Comparison of ENCODE assay signal across 17 cellular contexts in genomic region chr3:71104586-71104985, GRCh38.
DNase-seq lines count a peak whose midpoint lies in the region; ATAC-seq and TF ChIP-seq lines count a peak whose summit lies in the region.
"Had no signal": no experiment of that assay in that cellular context is flagged by ENCODE, and none has a peak within 500 bp of the region (broad histone marks: within the 10 kb centered on the region; RNA-seq: fewer than 3 reads in every experiment).

No MANE protein-coding gene starts in this region.

- H3K4me1 ChIP-seq in CD8-positive, alpha-beta T cell (ENCODE audit: insufficient read depth, low read length), result peaks cover 64% of the 10 kb centered on the region
- H3K4me1 ChIP-seq in SJSA1 (replicated peaks), result peaks cover 75% of the 10 kb centered on the region
- H3K4me1 ChIP-seq in esophagus squamous epithelium, result peaks cover 24 to 81% (median 37%) of the 10 kb centered on the region in 3 donors
- peaks cover 72% of the 10 kb centered on the region for H3K4me1 ChIP-seq in skeletal muscle satellite cell (ENCODE audit: control insufficient read depth, insufficient read depth, low read length)

- DNase-seq in CD8-positive, alpha-beta T cell, result no peak
- no peak for DNase-seq in SJSA1 (ENCODE audit: low read depth in 1 of 2, low spot score in 2 of 2)
- DNase-seq in esophagus squamous epithelium (lab: John Stamatoyannopoulos, UW), result no peak
- DNase-seq in NCI-H69 (lab: John Stamatoyannopoulos, UW), result no peak
- DNase-seq in kidney tubule cell (ENCODE audit: low spot score), result no peak
- no peak for DNase-seq in hypothalamus (lab: John Stamatoyannopoulos, UW)
- DNase-seq: activated effector memory CD4-positive, alpha-beta T cell treated with Interleukin-2 at 50 U/mL for 16 hours; DMS 273 treated with DMSO at 0.1 percent for 48 hours; left cardiac atrium; NCI-H2081 treated with DMSO at 0.1 percent for 48 hours; NCI-H524; SHP77; T-helper 2 cell had no signal

- WGBS in esophagus squamous epithelium, 2 donors, result 55 to 59% methylated on average over 3 of the region's 3 CpGs

- peak overlapping the region; percentile 73 for H3K9ac ChIP-seq in skeletal muscle satellite cell (ENCODE audit: low read depth, low read length)

- ATAC-seq in CD8-positive, alpha-beta T cell, result no peak
- ATAC-seq: GM12878, HCT116, left cardiac atrium had no signal

- H3K27me3 ChIP-seq in CD8-positive, alpha-beta T cell (ENCODE audit: insufficient read depth, low read length), result no peaks in the 10 kb centered on the region
- H3K27me3 ChIP-seq in SJSA1 (replicated peaks) (no peaks in the 10 kb centered on the region), esophagus squamous epithelium (no peaks in the 10 kb centered on the region), skeletal muscle satellite cell (ENCODE audit: control insufficient read depth, insufficient read depth, low read length) (no peaks in the 10 kb centered on the region)

- H3K9me3 ChIP-seq in CD8-positive, alpha-beta T cell (ENCODE audit: low read length), result no peaks in the 10 kb centered on the region
- H3K9me3 ChIP-seq in SJSA1 (replicated peaks), result no peaks in the 10 kb centered on the region
- no peaks in the 10 kb centered on the region for H3K9me3 ChIP-seq in esophagus squamous epithelium
- no peaks in the 10 kb centered on the region for H3K9me3 ChIP-seq in skeletal muscle satellite cell (replicated peaks; ENCODE audit: low read length)

- H3K9me3 Mint-ChIP-seq in CD8-positive, alpha-beta T cell, result no peaks in the 10 kb centered on the region

- H3K27ac ChIP-seq in CD8-positive, alpha-beta T cell (ENCODE audit: low read depth, low read length), result no peak overlapping the region
- peak overlapping the region; percentile 86 for H3K27ac ChIP-seq in SJSA1
- H3K27ac ChIP-seq in esophagus squamous epithelium, result peak overlapping the region in 3 of 4 donors; percentile 11 to 75 (median 54)

- CTCF ChIA-PET in CD8-positive, alpha-beta T cell (lab: Charles Lee), result no interaction called here

- TF ChIP-seq POLR2A in esophagus squamous epithelium (IDR thresholded peaks at IDR 0.05), result no peak

- H3K36me3 Mint-ChIP-seq in CD8-positive, alpha-beta T cell, result peaks cover 77% of the 10 kb centered on the region

- H3K4me3 ChIP-seq in CD8-positive, alpha-beta T cell (ENCODE audit: low read depth, low read length), result no peak overlapping the region
- no peak overlapping the region for H3K4me3 ChIP-seq in SJSA1
- H3K4me3 ChIP-seq in esophagus squamous epithelium, result no peak overlapping the region
- H3K4me3 ChIP-seq in skeletal muscle satellite cell (ENCODE audit: low read length), result no peak overlapping the region
- H3K4me3 ChIP-seq: coronary artery, GM12878 had no signal

- H3K27ac Mint-ChIP-seq in CD8-positive, alpha-beta T cell, result peak overlapping the region; percentile 60

- peaks cover 89% of the 10 kb centered on the region for H3K4me1 Mint-ChIP-seq in CD8-positive, alpha-beta T cell (ENCODE audit: low read depth)

- TF ChIP-seq CTCF in CD8-positive, alpha-beta T cell (IDR thresholded peaks at IDR 0.05), result no peak
- no peak for TF ChIP-seq CTCF in esophagus squamous epithelium (IDR thresholded peaks at IDR 0.05)

- intact Hi-C loops in CD8-positive, alpha-beta T cell (cut with DNase I, micrococcal nuclease), result no loop called here
- intact Hi-C loops in esophagus squamous epithelium (cut with DNase I), result no loop called here

- peaks cover 8% of the 10 kb centered on the region for H3K36me3 ChIP-seq in CD8-positive, alpha-beta T cell (ENCODE audit: insufficient read depth, low read length)
- 0 out of 2 replicates have a peak, but pooled peaks cover 3% of the 10 kb centered on the region for H3K36me3 ChIP-seq in SJSA1
- H3K36me3 ChIP-seq in esophagus squamous epithelium, result peaks cover 0 to 4% (median 0%) of the 10 kb centered on the region in 3 donors
- peaks cover 5% of the 10 kb centered on the region for H3K36me3 ChIP-seq in skeletal muscle satellite cell (ENCODE audit: insufficient read depth, low read length)

- no peak overlapping the region for H3K4me3 Mint-ChIP-seq in CD8-positive, alpha-beta T cell

- POLR2A ChIA-PET in CD8-positive, alpha-beta T cell (lab: Charles Lee), result no interaction called here

- H3K4me2 ChIP-seq in skeletal muscle satellite cell (ENCODE audit: low read length), result no peak overlapping the region

- H3K27me3 Mint-ChIP-seq in CD8-positive, alpha-beta T cell (ENCODE audit: low read depth), result no peaks in the 10 kb centered on the region
